ENCODE assay signal across 14 cellular contexts in genomic region chr17:80703109-80703508, GRCh38.
DNase-seq lines count a peak whose midpoint lies in the region; ATAC-seq and TF ChIP-seq lines count a peak whose summit lies in the region.
"Had no signal": no experiment of that assay in that cellular context is flagged by ENCODE, and none has a peak within 500 bp of the region (broad histone marks: within the 10 kb centered on the region; RNA-seq: fewer than 3 reads in every experiment).

No MANE protein-coding gene starts in this region.

- H2AFZ ChIP-seq in DND-41 (ENCODE audit: low read depth, low read length) (peak overlapping the region; percentile 10; the same call in 1 of the 2 replicates), Karpas-422 (ENCODE audit: low read length) (no peak overlapping the region)
- H2AFZ ChIP-seq: parathyroid adenoma had no signal

- no peak overlapping the region for H3K4me3 ChIP-seq in BLaER1 treated with 17β-estradiol and CSF1 and Interleukin-3, amounts not matched to agents 10 nM and 100 nM
- peak overlapping the region in 1 of 2 experiments; percentile 17; a peak in 1 of 4 replicates for H3K4me3 ChIP-seq in DND-41 (ENCODE audit: low read depth in 1 of 2, low read length in 2 of 2)
- H3K4me3 ChIP-seq in Karpas-422 (ENCODE audit: low read length), result no peak overlapping the region

- peaks cover 24 to 59% (median 50%) of the 10 kb centered on the region in 10 experiments for H3K4me1 ChIP-seq in BLaER1 treated with 17β-estradiol and CSF1 and Interleukin-3, amounts not matched to agents 10 nM and 100 nM
- H3K4me1 ChIP-seq in DND-41 (ENCODE audit: insufficient read depth, low read length) (peaks cover 41% of the 10 kb centered on the region), Karpas-422 (ENCODE audit: low read length) (peaks cover 13% of the 10 kb centered on the region)
- H3K4me1 ChIP-seq: parathyroid adenoma had no signal

- H3K36me3 ChIP-seq in BLaER1 treated with 17β-estradiol and CSF1 and Interleukin-3, amounts not matched to agents 10 nM and 100 nM, result peaks cover under 1 to 18% (median 11%) of the 10 kb centered on the region in 11 experiments; a peak in 17 of 22 replicates
- H3K36me3 ChIP-seq in DND-41 (ENCODE audit: insufficient read depth, low read length), result peaks cover 7% of the 10 kb centered on the region
- no peaks in the 10 kb centered on the region for H3K36me3 ChIP-seq in Karpas-422 (ENCODE audit: insufficient read depth, low read length)

- CTCF ChIA-PET in activated CD8-positive, alpha-beta T cell treated with anti-CD3 and anti-CD28 coated beads for 36 hours (lab: Charles Lee), result interaction anchor here (1.3 to 2.2 kb wide), 4 partner anchors 9 to 111 kb away, joined by 3 to 5 read pairs (median 3); no protein-coding TSS in a partner anchor

- H3K9me2 ChIP-seq in Karpas-422 (replicated peaks; ENCODE audit: insufficient read depth, low read length), result no peaks in the 10 kb centered on the region

- H3K9me3 Mint-ChIP-seq in activated CD8-positive, alpha-beta T cell treated with anti-CD3 and anti-CD28 coated beads for 36 hours, result peaks cover 17% of the 10 kb centered on the region
- peaks cover 0 to 10% (median 2%) of the 10 kb centered on the region in 6 donors for H3K9me3 Mint-ChIP-seq in immature natural killer cell

- no peaks in the 10 kb centered on the region for H3K27me3 Mint-ChIP-seq in activated CD8-positive, alpha-beta T cell treated with anti-CD3 and anti-CD28 coated beads for 36 hours
- peaks cover 6 to 18% (median 15%) of the 10 kb centered on the region in 3 donors for H3K27me3 Mint-ChIP-seq in immature natural killer cell (ENCODE audit: low read depth in 3 of 3)

- peaks cover 15% of the 10 kb centered on the region for H3K36me3 Mint-ChIP-seq in activated CD8-positive, alpha-beta T cell treated with anti-CD3 and anti-CD28 coated beads for 36 hours (ENCODE audit: low read depth)
- peaks cover 0 to 7% (median 0%) of the 10 kb centered on the region in 3 donors for H3K36me3 Mint-ChIP-seq in immature natural killer cell

- H4K20me1 ChIP-seq in BLaER1 treated with 17β-estradiol and CSF1 and Interleukin-3, amounts not matched to agents 10 nM and 100 nM, result peaks cover 81 to 99% (median 94%) of the 10 kb centered on the region in 11 experiments; a peak in 21 of 22 replicates
- peaks cover 6% of the 10 kb centered on the region; the same call in 1 of the 2 replicates for H4K20me1 ChIP-seq in DND-41 (ENCODE audit: insufficient read depth, low read length)
- no peaks in the 10 kb centered on the region for H4K20me1 ChIP-seq in Karpas-422 (ENCODE audit: insufficient read depth, low read depth, low read length)

- H3K27ac Mint-ChIP-seq in activated CD8-positive, alpha-beta T cell treated with anti-CD3 and anti-CD28 coated beads for 36 hours, result peak overlapping the region; percentile 86
- peak overlapping the region; percentile 61 to 85 (median 78) for H3K27ac Mint-ChIP-seq in immature natural killer cell
- H3K27ac Mint-ChIP-seq: mesothelial cell of epicardium had no signal

- intact Hi-C loops in activated CD8-positive, alpha-beta T cell treated with anti-CD3 and anti-CD28 coated beads for 36 hours (cut with micrococcal nuclease), result no loop called here
- intact Hi-C loops in Right ventricle myocardium inferior (cut with DNase I), result no loop called here

- H3K27ac ChIP-seq in BLaER1 treated with 17β-estradiol and CSF1 and Interleukin-3, amounts not matched to agents 10 nM and 100 nM, result no peak overlapping the region
- H3K27ac ChIP-seq in DND-41 (ENCODE audit: low read length), result peak overlapping the region; percentile 78
- no peak overlapping the region for H3K27ac ChIP-seq in Karpas-422 (ENCODE audit: low read length)
- H3K27ac ChIP-seq: parathyroid adenoma had no signal

- POLR2A ChIA-PET in activated CD8-positive, alpha-beta T cell treated with anti-CD3 and anti-CD28 coated beads for 36 hours (lab: Charles Lee), result interaction anchor here (0.6 to 2.3 kb wide), 3 partner anchors 10 to 34 kb away, joined by 3 to 6 read pairs (median 4); no protein-coding TSS in a partner anchor

- H3K9me3 ChIP-seq in BLaER1 treated with 17β-estradiol and CSF1 and Interleukin-3, amounts not matched to agents 10 nM and 100 nM (replicated peaks in 1 of 11), result peaks cover 0 to 12% (median 3%) of the 10 kb centered on the region in 11 experiments; a peak in 7 of 22 replicates
- H3K9me3 ChIP-seq in DND-41 (ENCODE audit: insufficient read depth, low read length, severe bottlenecking) (no peaks in the 10 kb centered on the region), Karpas-422 (ENCODE audit: low read length) (peaks cover 3% of the 10 kb centered on the region; the same call in 1 of the 2 replicates)

- no peaks in the 10 kb centered on the region for H3K27me3 ChIP-seq in BLaER1 treated with 17β-estradiol and CSF1 and Interleukin-3, amounts not matched to agents 10 nM and 100 nM
- H3K27me3 ChIP-seq in DND-41 (ENCODE audit: insufficient read depth, low read length, poor library complexity), result no peaks in the 10 kb centered on the region
- no peaks in the 10 kb centered on the region for H3K27me3 ChIP-seq in Karpas-422 (ENCODE audit: low read length)

- peak; percentile 63 for DNase-seq in DND-41
- DNase-seq in activated CD8-positive, alpha-beta T cell treated with anti-CD3 and anti-CD28 coated beads for 36 hours, result peak; percentile 45
- peak in 1 of 3 donors; percentile 20 for DNase-seq in immature natural killer cell
- DNase-seq in Karpas-422, result no peak
- no peak for DNase-seq in Right ventricle myocardium inferior (ENCODE audit: missing footprints)
- DNase-seq in NCI-H2029 treated with DMSO at 0.1 percent for 48 hours (lab: John Stamatoyannopoulos, UW), result no peak
- DNase-seq: effector CD8-positive, alpha-beta T cell; GDM1; NCI-H1105; NCI-H2227 treated with DMSO at 0.1 percent for 48 hours had no signal

- H3K4me2 ChIP-seq in BLaER1 treated with 17β-estradiol and CSF1 and Interleukin-3, amounts not matched to agents 10 nM and 100 nM, result peak overlapping the region; percentile 9 to 79 (median 52); a peak in 20 of 22 replicates
- H3K4me2 ChIP-seq in DND-41 (ENCODE audit: insufficient read depth, low read length) (peak overlapping the region; percentile 44), Karpas-422 (ENCODE audit: low read depth, low read length, poor library complexity, severe bottlenecking) (no peak overlapping the region)

- H3K4me1 Mint-ChIP-seq in activated CD8-positive, alpha-beta T cell treated with anti-CD3 and anti-CD28 coated beads for 36 hours (ENCODE audit: low read depth), result peaks cover 60% of the 10 kb centered on the region
- peaks cover 53 to 58% of the 10 kb centered on the region in 2 donors for H3K4me1 Mint-ChIP-seq in immature natural killer cell
- H3K4me1 Mint-ChIP-seq: mesothelial cell of epicardium had no signal

- H3K4me3 Mint-ChIP-seq in activated CD8-positive, alpha-beta T cell treated with anti-CD3 and anti-CD28 coated beads for 36 hours, result peak overlapping the region; percentile 16
- H3K4me3 Mint-ChIP-seq in immature natural killer cell, result peak overlapping the region; percentile 50 to 75 (median 73)
- H3K4me3 Mint-ChIP-seq: mesothelial cell of epicardium had no signal

- ATAC-seq in DND-41 (ENCODE audit: insufficient read depth, low read depth) (peak; percentile 92), Right ventricle myocardium inferior (no peak), HG02588 (IDR thresholded peaks at IDR 0.05; ENCODE audit: unreplicated experiment) (no peak)
- peak; percentile 79 for ATAC-seq in activated CD8-positive, alpha-beta T cell treated with anti-CD3 and anti-CD28 coated beads for 36 hours

- no peak for TF ChIP-seq CTCF in DND-41 (IDR thresholded peaks at IDR 0.05; ENCODE audit: borderline replicate concordance, extremely low read depth, low read length, poor library complexity, severe bottlenecking)
- no peak for TF ChIP-seq CTCF in activated CD8-positive, alpha-beta T cell treated with anti-CD3 and anti-CD28 coated beads for 36 hours (IDR thresholded peaks at IDR 0.05)

- peaks cover 98% of the 10 kb centered on the region for H3K79me2 ChIP-seq in DND-41 (ENCODE audit: insufficient read depth, low read length)
- peaks cover 98% of the 10 kb centered on the region for H3K79me2 ChIP-seq in Karpas-422 (ENCODE audit: low read length)

- no peak overlapping the region for H3K9ac ChIP-seq in BLaER1 treated with 17β-estradiol and CSF1 and Interleukin-3, amounts not matched to agents 10 nM and 100 nM
- H3K9ac ChIP-seq in DND-41 (ENCODE audit: low read depth, low read length) (peak overlapping the region; percentile 30), Karpas-422 (ENCODE audit: low read length) (no peak overlapping the region)
- H3K9ac ChIP-seq: parathyroid adenoma had no signal

Comparison
In these comparisons a context has a peak if more than half of its experiments do, and no peak if none do; other contexts are left out.
1. ATAC-seq: peak in DND-41 (single experiment) and activated CD8-positive, alpha-beta T cell treated with anti-CD3 and anti-CD28 coated beads for 36 hours (single experiment); none in Right ventricle myocardium inferior (single experiment) and HG02588 (single experiment).
2. DNase-seq: peak in DND-41 (single experiment) and activated CD8-positive, alpha-beta T cell treated with anti-CD3 and anti-CD28 coated beads for 36 hours (single experiment); none in Karpas-422 (single experiment), Right ventricle myocardium inferior (single experiment) and NCI-H2029 treated with DMSO at 0.1 percent for 48 hours (single experiment).